Comparison of ENCODE assay signal across 11 cellular contexts in the genomic region with DNA sequence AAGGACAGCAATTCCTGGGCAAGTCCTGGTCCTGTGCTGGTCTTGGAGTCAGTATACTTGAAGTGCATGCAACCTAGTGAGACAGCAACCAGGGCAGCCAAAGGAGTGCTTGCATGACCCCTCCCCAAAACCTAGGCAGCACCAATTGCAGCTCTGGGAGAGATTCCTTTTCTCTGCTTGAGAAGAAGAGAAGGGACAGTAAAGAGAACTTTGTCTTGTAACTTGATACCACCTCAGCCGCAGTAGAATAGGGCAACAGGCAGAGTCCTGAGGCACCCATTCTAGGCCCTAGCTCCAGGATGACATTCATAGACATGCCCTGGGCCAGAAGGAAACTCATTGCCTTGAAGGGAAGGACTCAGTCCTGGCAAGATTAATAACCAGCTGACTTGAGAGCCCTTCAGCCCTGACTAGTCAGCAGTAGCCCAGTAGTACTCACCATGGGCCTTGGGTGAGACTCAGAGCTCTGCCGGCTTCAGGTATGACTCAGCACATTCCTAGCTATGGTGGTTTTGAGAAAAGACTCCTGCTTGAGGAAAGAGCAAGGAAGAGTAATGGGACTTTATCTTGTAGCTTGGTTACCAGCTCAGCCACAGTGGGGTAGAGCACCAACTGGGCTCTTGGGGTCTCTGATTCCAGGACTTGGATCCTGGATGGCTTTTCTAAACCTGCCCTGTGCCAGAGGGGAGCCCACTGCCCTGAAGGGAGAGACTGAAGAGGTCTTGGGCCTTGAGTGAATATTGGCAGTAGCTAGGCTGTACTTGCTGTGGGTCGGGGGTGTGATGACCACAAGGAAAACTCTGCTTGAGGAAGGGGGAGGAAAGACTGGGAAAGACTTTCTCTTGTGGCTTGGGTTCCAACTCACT. TPM values are rescaled to one million over a fixed set of nuclear protein-coding genes. Genes with fewer than 3 reads are reported as not detected.
A peak's percentile ranks its signal among the peaks of the same experiment; 100 is the strongest.
DNase-seq lines count a peak whose midpoint lies in the region; ATAC-seq and TF ChIP-seq lines count a peak whose summit lies in the region.
"Had no signal": no experiment of that assay in that cellular context is flagged by ENCODE, and none has a peak within 500 bp of the region (broad histone marks: within the 10 kb centered on the region; RNA-seq: fewer than 3 reads in every experiment).

No MANE protein-coding gene starts in this region.

- intact Hi-C loops in PC-9 (cut with micrococcal nuclease; ENCODE audit: unreplicated experiment) (no loop called here), thyroid gland (cut with DNase I) (no loop called here)

- H3K79me2 ChIP-seq in PC-9 (ENCODE audit: low read depth) = no peaks in the 10 kb centered on the region

- no peaks in the 10 kb centered on the region for H3F3A ChIP-seq in PC-9 (ENCODE audit: insufficient read depth, low read depth)

- H3K36me3 ChIP-seq in PC-9 (ENCODE audit: low read depth) (no peaks in the 10 kb centered on the region), thyroid gland (no peaks in the 10 kb centered on the region)

- H3K4me2 ChIP-seq in PC-9 = peak overlapping the region; percentile 50

- TF ChIP-seq POLR2A in thyroid gland (IDR thresholded peaks at IDR 0.05) = no peak

- no peak for ATAC-seq in HG03460 (IDR thresholded peaks at IDR 0.05; ENCODE audit: unreplicated experiment)

- H3K9me2 ChIP-seq in PC-9 (ENCODE audit: insufficient read depth) = no peaks in the 10 kb centered on the region

- no TSS peak for BruUV-seq in PC-9 (replicated peaks; lab: Mats Ljungman, UMichigan)

- H3K27me3 ChIP-seq in PC-9 (ENCODE audit: insufficient read depth, low read depth) (no peaks in the 10 kb centered on the region), thyroid gland (no peaks in the 10 kb centered on the region)

- peaks cover 14% of the 10 kb centered on the region for H3K4me1 ChIP-seq in PC-9 (replicated peaks; ENCODE audit: insufficient read depth)
- H3K4me1 ChIP-seq in thyroid gland = peaks cover 0 to 5% of the 10 kb centered on the region in 2 donors

- DNase-seq in DMS 273 (lab: John Stamatoyannopoulos, UW; ENCODE audit: unreplicated experiment) = peak; percentile 5
- no peak for DNase-seq in DMS 273 treated with DMSO at 0.1 percent for 48 hours (lab: John Stamatoyannopoulos, UW)
- DNase-seq in PC-9 = peak; percentile 46 to 82
- DNase-seq in fibroblast of the aortic adventitia (ENCODE audit: low read depth) = peak; percentile 79
- DNase-seq in thyroid gland = peak; percentile 12 to 14
- DNase-seq in ureter (ENCODE audit: low spot score) = no peak
- DNase-seq in NCI-H524 treated with DMSO at 0.1 percent for 48 hours (lab: John Stamatoyannopoulos, UW) = no peak
- DNase-seq: 8988T, cerebellar nuclear complex had no signal

- no peak for TF ChIP-seq CTCF in PC-9 (conservative IDR thresholded peaks at IDR 0.05)
- TF ChIP-seq CTCF in fibroblast of the aortic adventitia (IDR thresholded peaks at IDR 0.05; ENCODE audit: insufficient read depth, low read length) = no peak
- no peak for TF ChIP-seq CTCF in thyroid gland (IDR thresholded peaks at IDR 0.05)

- POLR2A ChIA-PET in PC-9 (lab: Charles Lee; ENCODE audit: unreplicated experiment) = interaction anchor here (0.5 to 0.6 kb wide), 3 partner anchors 54 to 236 kb away, joined by 3 to 4 read pairs (median 4); no protein-coding TSS in a partner anchor

- H4K20me1 ChIP-seq in PC-9 (ENCODE audit: insufficient read depth) = no peaks in the 10 kb centered on the region

- CTCF ChIA-PET in PC-9 (lab: Charles Lee) = no interaction called here

- H3K9me3 ChIP-seq in PC-9 (ENCODE audit: insufficient read depth, low read depth) (no peaks in the 10 kb centered on the region), thyroid gland (no peaks in the 10 kb centered on the region)

- peak overlapping the region; percentile 71 for H2AFZ ChIP-seq in PC-9

- H3K27ac ChIP-seq in PC-9 (peak overlapping the region; percentile 67), thyroid gland (no peak overlapping the region)
- H3K27ac ChIP-seq: VCaP had no signal

- WGBS in thyroid gland, 2 donors = 70 to 78% methylated on average over 3 of the region's 3 CpGs

- H3K4me3 ChIP-seq in PC-9 (no peak overlapping the region), fibroblast of the aortic adventitia (ENCODE audit: low read depth, low read length) (no peak overlapping the region), thyroid gland (replicated peaks in 1 of 3) (no peak overlapping the region)

RNA-seq across cellular contexts. Expression of a gene that starts 51.7 kb away (rescaled TPM):
- 33.0 and 36.5 TPM in 2 replicates for total RNA-seq in PC-9 (2021)
- total RNA-seq in fibroblast of the aortic adventitia (ENCODE audit: low replicate concordance) = 41.4 and 92.8 TPM in 2 replicates
- total RNA-seq in thyroid gland = 10 to 100 TPM; 65.3 to 69.9 (median 68.7) TPM
- total RNA-seq in ureter = 51.4 TPM

Comparison
In these comparisons a context has a peak if more than half of its experiments do, and no peak if none do; other contexts are left out.
1. DNase-seq: peak in DMS 273 (single experiment), PC-9 (2 of 2), fibroblast of the aortic adventitia (single experiment) and thyroid gland (2 of 2); none in DMS 273 treated with DMSO at 0.1 percent for 48 hours (single experiment), ureter (single experiment) and NCI-H524 treated with DMSO at 0.1 percent for 48 hours (single experiment).